Comparison of ENCODE assay signal across 36 cellular contexts in genomic region chr1:179167955-179168354, GRCh38.
"Had no signal": no experiment of that assay in that cellular context is flagged by ENCODE, and none has a peak within 500 bp of the region (broad histone marks: within the 10 kb centered on the region; RNA-seq: fewer than 3 reads in every experiment).

No MANE protein-coding gene starts in this region.

- ATAC-seq: activated CD4-positive, alpha-beta T cell treated with anti-CD3 and anti-CD28 coated beads for 36 hours; activated CD4-positive, CD25-positive, alpha-beta regulatory T cell treated with anti-CD3 and anti-CD28 coated beads, Interleukin-2, amount 50 U/mL, for 24 hours; activated CD8-positive, alpha-beta T cell treated with anti-CD3 and anti-CD28 coated beads for 36 hours; activated T-cell treated with anti-CD3 and anti-CD28 coated beads, Interleukin-2, amount 50 U/mL, for 4 hours; activated T-cell treated with anti-CD3 and anti-CD28 coated beads, Interleukin-2, amount 50 U/mL, for 72 hours had no signal

- H3K27me3 ChIP-seq: ascending aorta, cardiac muscle cell had no signal

- H3K36me3 ChIP-seq: ascending aorta, cardiac muscle cell had no signal

- H3K36me3 Mint-ChIP-seq: activated naive CD4-positive, alpha-beta T cell treated with anti-CD3 and anti-CD28 coated beads, Interleukin-2, amount 10 ng/mL, durations not matched to agents 7 days and 5 days had no signal

- H3K4me1 Mint-ChIP-seq: activated CD4-positive, alpha-beta T cell treated with anti-CD3 and anti-CD28 coated beads, Interleukin-2, amount 10 ng/mL, durations not matched to agents 24 days and 14 days; activated naive CD4-positive, alpha-beta T cell treated with anti-CD3 and anti-CD28 coated beads, Interleukin-2, amount 10 ng/mL, durations not matched to agents 7 days and 5 days had no signal

- DNase-seq: activated CD4-positive, alpha-beta memory T cell treated with anti-CD3 and anti-CD28 coated beads for 36 hours; activated CD4-positive, alpha-beta T cell treated with anti-CD3 and anti-CD28 coated beads for 1 hour; activated CD4-positive, alpha-beta T cell treated with anti-CD3 and anti-CD28 coated beads for 36 hours; activated CD4-positive, alpha-beta T cell treated with anti-CD3 and anti-CD28 coated beads, Interleukin-2, amount 10 ng/mL, durations not matched to agents 24 days and 14 days; activated CD4-positive, alpha-beta T cell treated with anti-CD3 and anti-CD28 coated beads, Interleukin-2, amount 50 U/mL, for 1 hour; activated CD4-positive, alpha-beta T cell treated with anti-CD3 and anti-CD28 coated beads, Interleukin-2, amount 50 U/mL, for 4 hours; activated CD4-positive, CD25-positive, alpha-beta regulatory T cell; activated CD8-positive, alpha-beta memory T cell treated with anti-CD3 and anti-CD28 coated beads, Interleukin-2, amount 50 U/mL, for 4 hours; activated CD8-positive, alpha-beta T cell treated with anti-CD3 and anti-CD28 coated beads for 36 hours; activated effector memory CD4-positive, alpha-beta T cell treated with Interleukin-2 at 50 U/mL for 16 hours; activated gamma-delta T cell; activated naive CD4-positive, alpha-beta T cell treated with anti-CD3 and anti-CD28 coated beads, Interleukin-2, amount 10 ng/mL, durations not matched to agents 7 days and 5 days; activated naive CD4-positive, alpha-beta T cell treated with Interleukin-2 at 50 U/mL for 16 hours; activated T-cell treated with anti-CD3 and anti-CD28 coated beads for 4 hours; activated T-cell treated with anti-CD3 and anti-CD28 coated beads, Interleukin-2, amount 50 U/mL, for 1 hour; activated T-cell treated with anti-CD3 and anti-CD28 coated beads, Interleukin-2, amount 50 U/mL, for 4 hours; activated T-cell treated with anti-CD3 and anti-CD28 coated beads, Interleukin-2, amount 50 U/mL, for 72 hours; amygdala; anterior cingulate cortex; caudate nucleus; cerebellar nuclear complex; SW 1271; T-helper 1 cell; T-helper 2 cell; T-helper 9 cell had no signal

- H3K9me3 Mint-ChIP-seq: activated CD4-positive, alpha-beta memory T cell treated with anti-CD3 and anti-CD28 coated beads for 36 hours; activated CD4-positive, alpha-beta T cell treated with anti-CD3 and anti-CD28 coated beads, Interleukin-2, amount 10 ng/mL, durations not matched to agents 24 days and 14 days; activated CD8-positive, alpha-beta T cell treated with anti-CD3 and anti-CD28 coated beads for 36 hours; activated naive CD4-positive, alpha-beta T cell treated with anti-CD3 and anti-CD28 coated beads, Interleukin-2, amount 10 ng/mL, durations not matched to agents 7 days and 5 days; activated naive CD4-positive, alpha-beta T cell treated with anti-CD3 and anti-CD28 coated beads, Interleukin-2, amount 50 U/mL, for 24 hours; activated T-cell treated with anti-CD3 and anti-CD28 coated beads, Interleukin-2, amount 50 U/mL, for 4 hours; activated T-cell treated with anti-CD3 and anti-CD28 coated beads, Interleukin-2, amount 50 U/mL, for 72 hours; activated T-helper 2 cell treated with anti-CD3 and anti-CD28 coated beads, Interferon-gamma antibody, Interleukin-2, Interleukin-4, amounts not matched to agents 10 μg/mL and 5 μg/mL and 100 μg/mL, durations not matched to agents 14 hours and 24 hours and 36 hours; brain; central memory CD8-positive, alpha-beta T cell; T-helper 1 cell treated with Interleukin-12 subunit alpha and Interleukin-12 subunit beta and Interleukin-4 antibody, amounts not matched to agents 30 μg/mL and 1 μg/mL, for 36 hours; T-helper 2 cell treated with Interferon-gamma antibody and Interleukin-4, amounts not matched to agents 5 μg/mL and 100 μg/mL, for 36 hours had no signal

- H3K27me3 Mint-ChIP-seq: activated CD4-positive, alpha-beta memory T cell treated with anti-CD3 and anti-CD28 coated beads for 36 hours; activated CD4-positive, alpha-beta T cell treated with anti-CD3 and anti-CD28 coated beads for 36 hours; activated CD4-positive, alpha-beta T cell treated with anti-CD3 and anti-CD28 coated beads, Interleukin-2, amount 10 ng/mL, durations not matched to agents 24 days and 14 days; activated CD8-positive, alpha-beta T cell treated with anti-CD3 and anti-CD28 coated beads for 36 hours; activated naive CD4-positive, alpha-beta T cell treated with anti-CD3 and anti-CD28 coated beads, Interleukin-2, amount 10 ng/mL, durations not matched to agents 7 days and 5 days; activated naive CD4-positive, alpha-beta T cell treated with anti-CD3 and anti-CD28 coated beads, Interleukin-2, amount 50 U/mL, for 24 hours; activated naive CD8-positive, alpha-beta T cell; brain; central memory CD8-positive, alpha-beta T cell had no signal

- H3K9me3 ChIP-seq: ascending aorta had no signal

- H3K4me3 ChIP-seq: ascending aorta, cardiac muscle cell had no signal

- H3K27ac ChIP-seq: ascending aorta, cardiac muscle cell, VCaP had no signal

- H3K4me3 Mint-ChIP-seq: activated CD4-positive, alpha-beta memory T cell treated with anti-CD3 and anti-CD28 coated beads for 36 hours; activated CD4-positive, alpha-beta T cell treated with anti-CD3 and anti-CD28 coated beads for 36 hours; activated CD4-positive, alpha-beta T cell treated with anti-CD3 and anti-CD28 coated beads, Interleukin-2, amount 10 ng/mL, durations not matched to agents 24 days and 14 days; activated CD8-positive, alpha-beta T cell treated with anti-CD3 and anti-CD28 coated beads for 36 hours; activated naive CD4-positive, alpha-beta T cell treated with anti-CD3 and anti-CD28 coated beads, Interleukin-2, amount 10 ng/mL, durations not matched to agents 7 days and 5 days; activated naive CD4-positive, alpha-beta T cell treated with anti-CD3 and anti-CD28 coated beads, Interleukin-2, amount 50 U/mL, for 24 hours; activated naive CD8-positive, alpha-beta T cell; activated T-cell treated with anti-CD3 and anti-CD28 coated beads, Interleukin-2, amount 50 U/mL, for 4 hours; activated T-cell treated with anti-CD3 and anti-CD28 coated beads, Interleukin-2, amount 50 U/mL, for 72 hours; brain; central memory CD8-positive, alpha-beta T cell; T-helper 1 cell treated with Interleukin-12 subunit alpha and Interleukin-12 subunit beta and Interleukin-4 antibody, amounts not matched to agents 30 μg/mL and 1 μg/mL, for 36 hours; T-helper 2 cell treated with Interferon-gamma antibody and Interleukin-4, amounts not matched to agents 5 μg/mL and 100 μg/mL, for 36 hours had no signal

- H3K27ac Mint-ChIP-seq: activated CD4-positive, alpha-beta memory T cell treated with anti-CD3 and anti-CD28 coated beads for 36 hours; activated CD4-positive, alpha-beta T cell treated with anti-CD3 and anti-CD28 coated beads for 36 hours; activated CD4-positive, alpha-beta T cell treated with anti-CD3 and anti-CD28 coated beads, Interleukin-2, amount 10 ng/mL, durations not matched to agents 24 days and 14 days; activated CD8-positive, alpha-beta T cell treated with anti-CD3 and anti-CD28 coated beads for 36 hours; activated naive CD4-positive, alpha-beta T cell treated with anti-CD3 and anti-CD28 coated beads, Interleukin-2, amount 10 ng/mL, durations not matched to agents 7 days and 5 days; activated naive CD4-positive, alpha-beta T cell treated with anti-CD3 and anti-CD28 coated beads, Interleukin-2, amount 50 U/mL, for 24 hours; activated naive CD8-positive, alpha-beta T cell; activated T-cell treated with anti-CD3 and anti-CD28 coated beads, Interleukin-2, amount 50 U/mL, for 72 hours; activated T-helper 2 cell treated with anti-CD3 and anti-CD28 coated beads, Interferon-gamma antibody, Interleukin-2, Interleukin-4, amounts not matched to agents 10 μg/mL and 5 μg/mL and 100 μg/mL, durations not matched to agents 14 hours and 24 hours and 36 hours; T-helper 1 cell treated with Interleukin-12 subunit alpha and Interleukin-12 subunit beta and Interleukin-4 antibody, amounts not matched to agents 30 μg/mL and 1 μg/mL, for 36 hours; T-helper 2 cell treated with Interferon-gamma antibody and Interleukin-4, amounts not matched to agents 5 μg/mL and 100 μg/mL, for 36 hours had no signal
